Comparison of ENCODE assay signal across 11 cellular contexts in genomic region chr3:52470920-52471319, GRCh38. TPM values are rescaled to one million over a fixed set of nuclear protein-coding genes. Genes with fewer than 3 reads are reported as not detected.
"Had no signal": no experiment of that assay in that cellular context is flagged by ENCODE, and none has a peak within 500 bp of the region (broad histone marks: within the 10 kb centered on the region; RNA-seq: fewer than 3 reads in every experiment).

No MANE protein-coding gene starts in this region.

- H3K4me3 ChIP-seq: gastroesophageal sphincter, smooth muscle cell, thoracic aorta had no signal

- ATAC-seq: gastroesophageal sphincter; stimulated activated naive CD8-positive, alpha-beta T cell treated with anti-CD3 and anti-CD28 coated beads, Interleukin-15, amount 100 ng/mL, for 72 hours had no signal

- DNase-seq: activated B cell treated with CpG ODN at 0.5 μM for 24 hours; activated CD4-positive, alpha-beta T cell treated with anti-CD3 and anti-CD28 coated beads, Interleukin-2, amount 10 ng/mL, durations not matched to agents 24 days and 14 days; activated CD8-positive, alpha-beta memory T cell treated with anti-CD3 and anti-CD28 coated beads, Interleukin-2, amount 50 U/mL, for 48 hours; erythroblast; mesendoderm; natural killer cell; stimulated activated naive CD8-positive, alpha-beta T cell treated with anti-CD3 and anti-CD28 coated beads, Interleukin-15, amount 100 ng/mL, for 72 hours; T-helper 2 cell had no signal

- H3K27me3 ChIP-seq: gastroesophageal sphincter had no signal

- H3K9me3 ChIP-seq: gastroesophageal sphincter, thoracic aorta had no signal

- H3K27ac ChIP-seq: thoracic aorta had no signal

RNA-seq across cellular contexts. Expression of gene TNNC1, which starts 17.1 kb away (rescaled TPM):
- total RNA-seq: activated B cell treated with CpG ODN at 0.5 μM for 24 hours had no signal

RNA-seq across cellular contexts. Expression of gene SEMA3G, which starts 26.0 kb away (rescaled TPM):
- total RNA-seq: activated B cell treated with CpG ODN at 0.5 μM for 24 hours had no signal
